ENCODE assay signal across 8 cellular contexts in genomic region chr9:128420060-128420650, GRCh38. TPM values are rescaled to one million over a fixed set of nuclear protein-coding genes. Genes with fewer than 3 reads are reported as not detected.
DNase-seq lines count a peak whose midpoint lies in the region; ATAC-seq, FAIRE-seq and TF ChIP-seq lines count a peak whose summit lies in the region.

No MANE protein-coding gene starts in this region.

- H3K4me1 ChIP-seq in A673 (ENCODE audit: insufficient read depth, low read length, poor library complexity, severe bottlenecking), result peaks cover 32% of the 10 kb centered on the region

- no peaks in the 10 kb centered on the region for H3K27me3 ChIP-seq in A673 (replicated peaks; ENCODE audit: insufficient read depth, low read depth, low read length, poor library complexity)

- CTCF ChIA-PET in A673 (lab: Charles Lee), result interaction anchor here (0.6 to 1.3 kb wide), 4 partner anchors 58 to 239 kb away, joined by 3 to 5 read pairs (median 4); no protein-coding TSS in a partner anchor
- CTCF ChIA-PET in activated CD8-positive, alpha-beta memory T cell treated with anti-CD3 and anti-CD28 coated beads, Interleukin-2, amount 10 ng/mL, durations not matched to agents 7 days and 5 days (lab: Charles Lee), result interaction anchor here (0.7 to 3.2 kb wide), 28 partner anchors 9 to 282 kb away, joined by 3 to 38 read pairs (median 4); partner anchors contain the start of genes DNM1, PKN3 and URM1

- peak overlapping the region; percentile 70 for H3K4me3 Mint-ChIP-seq in activated CD8-positive, alpha-beta memory T cell treated with anti-CD3 and anti-CD28 coated beads, Interleukin-2, amount 10 ng/mL, durations not matched to agents 7 days and 5 days
- H3K4me3 Mint-ChIP-seq in endothelial cell (ENCODE audit: unreplicated experiment), result peak overlapping the region; percentile 79

- peak; percentile 72 for TF ChIP-seq CTCF in A673 (conservative IDR thresholded peaks at IDR 0.05; ENCODE audit: low read depth, low read length)
- TF ChIP-seq CTCF in endothelial cell (IDR thresholded peaks at IDR 0.05; ENCODE audit: unreplicated experiment), result peak; percentile 51

- H3K27me3 Mint-ChIP-seq in activated CD8-positive, alpha-beta memory T cell treated with anti-CD3 and anti-CD28 coated beads, Interleukin-2, amount 10 ng/mL, durations not matched to agents 7 days and 5 days, result peaks cover 35% of the 10 kb centered on the region
- peaks cover 5% of the 10 kb centered on the region for H3K27me3 Mint-ChIP-seq in endothelial cell (ENCODE audit: unreplicated experiment)

- no peaks in the 10 kb centered on the region for H3K36me3 Mint-ChIP-seq in activated CD8-positive, alpha-beta memory T cell treated with anti-CD3 and anti-CD28 coated beads, Interleukin-2, amount 10 ng/mL, durations not matched to agents 7 days and 5 days
- no peaks in the 10 kb centered on the region for H3K36me3 Mint-ChIP-seq in endothelial cell (ENCODE audit: low read depth, unreplicated experiment)

- POLR2A ChIA-PET in A673 (lab: Charles Lee; ENCODE audit: low non-redundant PET), result interaction anchor here (0.6 kb wide), 1 partner anchor 1076 kb away, joined by 4 read pairs; no protein-coding TSS in a partner anchor

- H3K9me3 ChIP-seq in A673 (ENCODE audit: low read depth, low read length, poor library complexity, severe bottlenecking), result no peaks in the 10 kb centered on the region

- BruUV-seq in A673 (replicated peaks; lab: Mats Ljungman, UMichigan), result no TSS peak

- FAIRE-seq in GM18507 (lab: Jason Lieb, UNC), result peak; percentile 56

- intact Hi-C loops in A673 (cut with micrococcal nuclease; ENCODE audit: unreplicated experiment), result no loop called here

- no peaks in the 10 kb centered on the region for H3K9me3 Mint-ChIP-seq in activated CD8-positive, alpha-beta memory T cell treated with anti-CD3 and anti-CD28 coated beads, Interleukin-2, amount 10 ng/mL, durations not matched to agents 7 days and 5 days (ENCODE audit: low read depth)
- H3K9me3 Mint-ChIP-seq in endothelial cell (ENCODE audit: unreplicated experiment), result no peaks in the 10 kb centered on the region

- ATAC-seq in HG03095 (IDR thresholded peaks at IDR 0.05; ENCODE audit: unreplicated experiment), result peak; percentile 73
- peak; percentile 87 for ATAC-seq in activated CD8-positive, alpha-beta memory T cell treated with anti-CD3 and anti-CD28 coated beads, Interleukin-2, amount 10 ng/mL, durations not matched to agents 7 days and 5 days

- DNase-seq in A673 (ENCODE audit: low spot score), result peak; percentile 63
- peak; percentile 73 for DNase-seq in GM18507 (ENCODE audit: extremely low spot score, insufficient read length, low read depth)
- DNase-seq in NCI-H774 (lab: John Stamatoyannopoulos, UW), result peak; percentile 60
- DNase-seq in activated CD8-positive, alpha-beta memory T cell treated with anti-CD3 and anti-CD28 coated beads, Interleukin-2, amount 10 ng/mL, durations not matched to agents 7 days and 5 days, result peak; percentile 77
- DNase-seq in endothelial cell (ENCODE audit: low spot score), result peak; percentile 81
- DNase-seq in midbrain (lab: John Stamatoyannopoulos, UW), result peak; percentile 60
- DNase-seq in stimulated activated CD8-positive, alpha-beta memory T cell treated with anti-CD3 and anti-CD28 coated beads, Interleukin-4, amount 100 ng/mL, for 1 hour (ENCODE audit: low read depth in 2 of 2, low spot score in 1 of 2), result peak; percentile 32 to 43

- no peaks in the 10 kb centered on the region for H3K36me3 ChIP-seq in A673 (ENCODE audit: insufficient read depth, low read length, poor library complexity, severe bottlenecking)

- peak overlapping the region; percentile 45 for H3K27ac ChIP-seq in A673 (ENCODE audit: low read depth, low read length, poor library complexity, severe bottlenecking)

- H3K27ac Mint-ChIP-seq in activated CD8-positive, alpha-beta memory T cell treated with anti-CD3 and anti-CD28 coated beads, Interleukin-2, amount 10 ng/mL, durations not matched to agents 7 days and 5 days, result no peak overlapping the region
- no peak overlapping the region for H3K27ac Mint-ChIP-seq in endothelial cell (ENCODE audit: unreplicated experiment)

- peaks cover 29% of the 10 kb centered on the region for H3K4me1 Mint-ChIP-seq in activated CD8-positive, alpha-beta memory T cell treated with anti-CD3 and anti-CD28 coated beads, Interleukin-2, amount 10 ng/mL, durations not matched to agents 7 days and 5 days
- H3K4me1 Mint-ChIP-seq in endothelial cell (ENCODE audit: unreplicated experiment), result peaks cover 7% of the 10 kb centered on the region

- H3K4me3 ChIP-seq in A673 (ENCODE audit: low read depth, low read length, poor library complexity, severe bottlenecking), result peak overlapping the region; percentile 91

RNA-seq across cellular contexts. Expression of gene CERCAM, which starts 0.5 kb away (rescaled TPM):
- total RNA-seq in A673 (2021) (10.1 and 14.7 TPM in 2 replicates), endothelial cell (ENCODE audit: unreplicated experiment) (27.9 TPM)
- 10 to 100 TPM in 1 of 2 experiments, 1 to 10 TPM in 1; 5.2 to 12.2 TPM for total RNA-seq in activated CD8-positive, alpha-beta memory T cell treated with anti-CD3 and anti-CD28 coated beads, Interleukin-2, amount 10 ng/mL, durations not matched to agents 7 days and 5 days

RNA-seq across cellular contexts. Expression of gene ODF2, which starts 35.7 kb away (rescaled TPM):
- 80.6 and 83.1 TPM in 2 replicates for total RNA-seq in A673 (2021)
- 10 to 100 TPM; 71.8 to 82.7 TPM for total RNA-seq in activated CD8-positive, alpha-beta memory T cell treated with anti-CD3 and anti-CD28 coated beads, Interleukin-2, amount 10 ng/mL, durations not matched to agents 7 days and 5 days
- 83.8 TPM for total RNA-seq in endothelial cell (ENCODE audit: unreplicated experiment)

RNA-seq across cellular contexts. Expression of gene URM1, which starts 49.0 kb away (rescaled TPM):
- total RNA-seq in A673 (2021) (67.0 and 84.8 TPM in 2 replicates), endothelial cell (ENCODE audit: unreplicated experiment) (96.1 TPM)
- total RNA-seq in activated CD8-positive, alpha-beta memory T cell treated with anti-CD3 and anti-CD28 coated beads, Interleukin-2, amount 10 ng/mL, durations not matched to agents 7 days and 5 days, result 10 to 100 TPM; 61.4 to 81.0 TPM

Comparison
In these comparisons a context has a peak if more than half of its experiments do, and no peak if none do; other contexts are left out.
1. Peak in every context shown above with its lines: DNase-seq, ATAC-seq, H3K4me3 ChIP-seq and H3K27ac ChIP-seq.